Comparison of ENCODE assay signal across 13 cellular contexts in the genomic region with DNA sequence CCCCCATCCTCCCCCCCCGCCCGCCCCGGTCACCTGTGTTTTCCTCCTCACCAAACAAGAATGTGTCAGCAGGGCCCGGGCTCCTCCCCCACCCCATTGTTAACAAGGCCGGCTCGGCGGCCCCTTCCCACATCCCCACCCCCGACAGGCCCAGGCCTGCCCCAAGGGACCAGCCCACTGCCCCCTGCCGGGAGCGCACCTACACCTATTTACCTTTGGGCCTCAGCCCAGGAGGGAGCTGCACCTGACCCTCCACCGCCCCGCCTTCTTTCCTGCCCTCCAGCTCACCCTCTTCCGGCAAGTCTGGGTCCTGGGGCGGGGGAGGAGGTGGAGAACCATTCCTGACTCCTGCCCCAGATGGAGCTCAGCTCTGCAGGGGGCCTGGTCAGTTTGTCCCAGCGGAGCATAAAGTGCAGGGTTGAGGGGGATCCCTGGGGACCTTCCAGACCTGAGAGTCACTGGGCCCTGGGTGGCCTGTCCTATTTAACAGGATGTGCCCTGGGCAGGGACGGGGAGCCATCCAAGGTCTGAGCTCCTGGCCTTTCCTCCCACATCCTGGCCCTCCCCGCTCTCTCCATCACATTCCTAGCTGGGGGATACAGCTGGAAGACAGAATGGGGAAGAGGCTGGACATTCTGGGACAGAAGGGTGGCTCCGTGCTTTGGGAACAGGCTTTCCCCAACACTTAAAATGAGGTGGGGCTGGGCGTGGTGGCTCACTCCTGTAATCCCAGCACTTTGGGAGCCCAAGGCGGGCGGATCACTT. TPM values are rescaled to one million over a fixed set of nuclear protein-coding genes. Genes with fewer than 3 reads are reported as not detected.
DNase-seq lines count a peak whose midpoint lies in the region; ATAC-seq and TF ChIP-seq lines count a peak whose summit lies in the region.
"Had no signal": no experiment of that assay in that cellular context is flagged by ENCODE, and none has a peak within 500 bp of the region (broad histone marks: within the 10 kb centered on the region; RNA-seq: fewer than 3 reads in every experiment).

No MANE protein-coding gene starts in this region.

- no peaks in the 10 kb centered on the region for H3K36me3 ChIP-seq in HCT116 (ENCODE audit: control insufficient read depth in 1 of 2, insufficient read depth in 2 of 2, low read length in 2 of 2)
- H3K36me3 ChIP-seq: HAP-1 had no signal

- peak overlapping the region; percentile 96 for H2AFZ ChIP-seq in HCT116 (ENCODE audit: low read depth, low read length, poor library complexity, severe bottlenecking)

- H3K4me1 ChIP-seq in HCT116 (ENCODE audit: control insufficient read depth in 1 of 2, insufficient read depth in 2 of 2, low read length in 2 of 2) (peaks cover 24 to 26% of the 10 kb centered on the region in 2 experiments), foreskin keratinocyte (peaks cover 3% of the 10 kb centered on the region)

- no peaks in the 10 kb centered on the region for H3K9me3 ChIP-seq in HCT116 (ENCODE audit: control insufficient read depth in 1 of 2, insufficient read depth in 1 of 2, low read depth in 1 of 2, low read length in 2 of 2)
- no peaks in the 10 kb centered on the region for H3K9me3 ChIP-seq in CD4-positive, alpha-beta T cell (ENCODE audit: control insufficient read depth, low read length)
- H3K9me3 ChIP-seq: HAP-1 had no signal

- peak overlapping the region; percentile 31 to 54 for H3K4me3 ChIP-seq in HCT116 (replicated peaks in 1 of 2; ENCODE audit: low read depth in 1 of 2, low read length in 2 of 2)
- H3K4me3 ChIP-seq: HAP-1 had no signal

- no peaks in the 10 kb centered on the region for H3K27me3 ChIP-seq in HCT116 (ENCODE audit: insufficient read depth, low read length)
- H3K27me3 ChIP-seq in foreskin keratinocyte: peaks cover 22% of the 10 kb centered on the region
- no peaks in the 10 kb centered on the region for H3K27me3 ChIP-seq in CD4-positive, alpha-beta T cell (ENCODE audit: control insufficient read depth, insufficient read depth, low read length)

- no peaks in the 10 kb centered on the region for H3K9me3 Mint-ChIP-seq in progenitor cell of endocrine pancreas (ENCODE audit: low read depth)
- H3K9me3 Mint-ChIP-seq in CD4-positive, alpha-beta T cell: no peaks in the 10 kb centered on the region
- H3K9me3 Mint-ChIP-seq: memory B cell; T-helper 1 cell treated with Interleukin-12 subunit alpha and Interleukin-12 subunit beta and Interleukin-4 antibody, amounts not matched to agents 30 μg/mL and 1 μg/mL, for 36 hours had no signal

- CTCF ChIA-PET in HCT116 (lab: Charles Lee): interaction anchor here (0.6 to 1.5 kb wide), 10 partner anchors 9 to 147 kb away, joined by 3 to 11 read pairs (median 6); no protein-coding TSS in a partner anchor
- CTCF ChIA-PET in CD4-positive, alpha-beta T cell (lab: Charles Lee): no interaction called here

- peak overlapping the region; percentile 93 for H3K4me2 ChIP-seq in HCT116 (ENCODE audit: low read length)

- H3K4me1 Mint-ChIP-seq in progenitor cell of endocrine pancreas (ENCODE audit: low read depth): peaks cover 32% of the 10 kb centered on the region
- peaks cover 14% of the 10 kb centered on the region for H3K4me1 Mint-ChIP-seq in CD4-positive, alpha-beta T cell (ENCODE audit: low read depth)

- no peak for TF ChIP-seq RAD21 in HCT116 (IDR thresholded peaks at IDR 0.05; ENCODE audit: low read depth)

- no peaks in the 10 kb centered on the region for H3K36me3 Mint-ChIP-seq in progenitor cell of endocrine pancreas (ENCODE audit: insufficient read depth)
- no peaks in the 10 kb centered on the region for H3K36me3 Mint-ChIP-seq in CD4-positive, alpha-beta T cell (ENCODE audit: low read depth)
- H3K36me3 Mint-ChIP-seq: memory B cell had no signal

- H3K9me2 ChIP-seq in HCT116 (ENCODE audit: insufficient read depth): no peaks in the 10 kb centered on the region

- H3K27ac Mint-ChIP-seq in progenitor cell of endocrine pancreas: peak overlapping the region; percentile 77
- no peak overlapping the region for H3K27ac Mint-ChIP-seq in CD4-positive, alpha-beta T cell
- H3K27ac Mint-ChIP-seq: memory B cell; T-helper 1 cell treated with Interleukin-12 subunit alpha and Interleukin-12 subunit beta and Interleukin-4 antibody, amounts not matched to agents 30 μg/mL and 1 μg/mL, for 36 hours had no signal

- H3K27me3 Mint-ChIP-seq in progenitor cell of endocrine pancreas: no peaks in the 10 kb centered on the region
- H3K27me3 Mint-ChIP-seq in CD4-positive, alpha-beta T cell: no peaks in the 10 kb centered on the region

- H3K9ac ChIP-seq in HCT116 (ENCODE audit: low read length): peak overlapping the region; percentile 38

- ATAC-seq in HCT116 (peak; percentile 89), foreskin keratinocyte (peak; percentile 49), GM19452 (IDR thresholded peaks at IDR 0.05; ENCODE audit: unreplicated experiment) (no peak), HG03280 (IDR thresholded peaks at IDR 0.05; ENCODE audit: unreplicated experiment) (no peak)
- no peak for ATAC-seq in CD4-positive, alpha-beta T cell (ENCODE audit: poor library complexity)

- TF ChIP-seq POLR2A in HCT116 (IDR thresholded peaks at IDR 0.05; ENCODE audit: borderline replicate concordance, extremely low read depth, insufficient read depth, insufficient read length): no peak

- RAD21 ChIA-PET in HCT116 (lab: Charles Lee; ENCODE audit: low non-redundant PET in 1 of 2, low total read pairs in 2 of 2, uncharacterized antibody in 2 of 2, unreplicated experiment in 2 of 2): interaction anchor here (0.7 to 1.3 kb wide), 4 partner anchors 11 to 359 kb away, joined by 3 to 10 read pairs (median 7); no protein-coding TSS in a partner anchor

- H3K4me3 Mint-ChIP-seq in progenitor cell of endocrine pancreas (ENCODE audit: low read depth): peak overlapping the region; percentile 53
- no peak overlapping the region for H3K4me3 Mint-ChIP-seq in CD4-positive, alpha-beta T cell
- H3K4me3 Mint-ChIP-seq: memory B cell; T-helper 1 cell treated with Interleukin-12 subunit alpha and Interleukin-12 subunit beta and Interleukin-4 antibody, amounts not matched to agents 30 μg/mL and 1 μg/mL, for 36 hours had no signal

- H3K27ac ChIP-seq in HCT116 (ENCODE audit: low read depth, low read length): peak overlapping the region; percentile 59
- H3K27ac ChIP-seq in foreskin keratinocyte: no peak overlapping the region
- H3K27ac ChIP-seq in CD4-positive, alpha-beta T cell (ENCODE audit: low read depth, low read length): no peak overlapping the region

- DNase-seq in HCT116 (ENCODE audit: low read depth, low spot score) (peak; percentile 40), NCI-H510A (lab: John Stamatoyannopoulos, UW) (peak; percentile 99), foreskin keratinocyte (peak; percentile 3 to 23), progenitor cell of endocrine pancreas (ENCODE audit: low spot score, unreplicated experiment) (peak; percentile 93), SKM-1 (lab: John Stamatoyannopoulos, UW; ENCODE audit: unreplicated experiment) (no peak)
- no peak for DNase-seq in CD4-positive, alpha-beta T cell

- no peaks in the 10 kb centered on the region for H3K79me2 ChIP-seq in HCT116 (ENCODE audit: insufficient read depth, low read length)

- intact Hi-C loops in HCT116 (cut with micrococcal nuclease): no loop called here
- intact Hi-C loops in CD4-positive, alpha-beta T cell (cut with DNase I, micrococcal nuclease): no loop called here

- POLR2A ChIA-PET in HCT116 (lab: Charles Lee): interaction anchor here (0.7 to 2.9 kb wide), 8 partner anchors 8 to 192 kb away, joined by 3 to 18 read pairs (median 4); partner anchors contain the start of genes FBF1 and FOXJ1
- POLR2A ChIA-PET in CD4-positive, alpha-beta T cell (lab: Charles Lee): interaction anchor here (0.7 to 2.0 kb wide), 5 partner anchors 13 to 132 kb away, joined by 3 to 6 read pairs (median 3); no protein-coding TSS in a partner anchor

- BruUV-seq in HCT116 (replicated peaks; lab: Mats Ljungman, UMichigan): TSS peak; percentile 43

- no peaks in the 10 kb centered on the region for H4K20me1 ChIP-seq in HCT116 (ENCODE audit: insufficient read depth)

- TF ChIP-seq CTCF in HCT116 (IDR thresholded peaks at IDR 0.05 in 2 of 3, conservative IDR thresholded peaks at IDR 0.05 in 1 of 3; ENCODE audit: borderline replicate concordance in 1 of 3, insufficient read depth in 1 of 3, low read depth in 2 of 3, low read length in 2 of 3) (peak in 2 of 3 experiments; percentile 21 to 35; a peak in 2 of 6 replicates), foreskin keratinocyte (conservative IDR thresholded peaks at IDR 0.05) (no peak), progenitor cell of endocrine pancreas (IDR thresholded peaks at IDR 0.05; ENCODE audit: unreplicated experiment) (peak; percentile 60)
- TF ChIP-seq CTCF in CD4-positive, alpha-beta T cell (IDR thresholded peaks at IDR 0.05): no peak

TF ChIP-seq in HCT116, 20 proteins besides CTCF, POLR2A, EP300 and RAD21:
- TF ChIP-seq ZFX (IDR thresholded peaks at IDR 0.05) (0 out of 2 replicates have a peak, but pooled peaks have one; percentile 13), TCF7L2 (IDR thresholded peaks at IDR 0.05; ENCODE audit: borderline replicate concordance, extremely low read depth, insufficient read depth, insufficient read length) (peak; percentile 15), SP1 (IDR thresholded peaks at IDR 0.05; ENCODE audit: low read depth) (no peak), POLR2AphosphoS5 (IDR thresholded peaks at IDR 0.05; ENCODE audit: low read depth, low read length) (peak; percentile 56), CEBPB (IDR thresholded peaks at IDR 0.05; ENCODE audit: low read depth) (no peak), EZH2phosphoT487 (IDR thresholded peaks at IDR 0.05; ENCODE audit: borderline replicate concordance) (no peak)

RNA-seq across cellular contexts. Expression of gene FOXJ1, which starts 8.3 kb away (rescaled TPM):
- total RNA-seq in HCT116 (2021; ENCODE audit: unreplicated experiment): 0.61 TPM
- 0.27 and 0.30 TPM in 2 replicates for polyA plus RNA-seq in HCT116 (2012)
- total RNA-seq in foreskin keratinocyte: 0.11 and 0.14 TPM in 2 replicates
- polyA plus RNA-seq in foreskin keratinocyte: 0.11 and 0.12 TPM in 2 replicates
- 18.6 and 19.0 TPM in 2 replicates for total RNA-seq in progenitor cell of endocrine pancreas
- total RNA-seq in CD4-positive, alpha-beta T cell: under 1 TPM; 0.63 to 0.89 TPM
- total RNA-seq: fibroblast of lung, NCI-H460 had no signal
- polyA plus RNA-seq: fibroblast of lung had no signal

RNA-seq across cellular contexts. Expression of gene EXOC7, which starts 29.2 kb away (rescaled TPM):
- 114 TPM for total RNA-seq in HCT116 (2021; ENCODE audit: unreplicated experiment)
- polyA plus RNA-seq in HCT116 (2012): 57.8 and 59.4 TPM in 2 replicates
- 69.5 and 71.2 TPM in 2 replicates for total RNA-seq in foreskin keratinocyte
- 43.3 and 46.0 TPM in 2 replicates for polyA plus RNA-seq in foreskin keratinocyte
- 354 and 364 TPM in 2 replicates for total RNA-seq in progenitor cell of endocrine pancreas
- total RNA-seq in CD4-positive, alpha-beta T cell: 10 to 100 TPM; 88.1 to 90.6 TPM

RNA-seq across cellular contexts. Expression of gene ZACN, which starts 53.8 kb away (rescaled TPM):
- total RNA-seq in HCT116 (2021; ENCODE audit: unreplicated experiment) (not detected), foreskin keratinocyte (not detected in 2 replicates), progenitor cell of endocrine pancreas (0.36 and 0.96 TPM in 2 replicates)
- polyA plus RNA-seq in HCT116 (2012): 10.7 and 15.1 TPM in 2 replicates
- polyA plus RNA-seq in foreskin keratinocyte: 0.07 and 0.11 TPM in 2 replicates
- under 1 TPM; 0.69 to 0.98 TPM for total RNA-seq in CD4-positive, alpha-beta T cell
- total RNA-seq: fibroblast of lung had no signal
- polyA plus RNA-seq: fibroblast of lung had no signal

RNA-seq across cellular contexts. Expression of gene GALR2, which starts 58.2 kb away (rescaled TPM):
- total RNA-seq in HCT116 (2021; ENCODE audit: unreplicated experiment) (0.27 TPM), foreskin keratinocyte (0.07 TPM in 1 of 2 replicates, not detected in the other), progenitor cell of endocrine pancreas (1.0 and 1.1 TPM in 2 replicates)
- 0.13 and 0.15 TPM in 2 replicates for polyA plus RNA-seq in HCT116 (2012)
- polyA plus RNA-seq in foreskin keratinocyte: 0.06 and 0.12 TPM in 2 replicates
- total RNA-seq in CD4-positive, alpha-beta T cell: 1 to 10 TPM in 1 of 2 experiments, under 1 TPM in 1; 0.59 to 1.0 TPM
- total RNA-seq: fibroblast of lung, NCI-H460 had no signal
- polyA plus RNA-seq: fibroblast of lung had no signal

Comparison
In these comparisons a context has a peak if more than half of its experiments do, and no peak if none do; other contexts are left out.
1. ATAC-seq: peak in HCT116 (single experiment) and foreskin keratinocyte (single experiment); none in GM19452 (single experiment), CD4-positive, alpha-beta T cell (single experiment) and HG03280 (single experiment).
2. DNase-seq: peak in HCT116 (single experiment), NCI-H510A (single experiment), foreskin keratinocyte (2 of 2) and progenitor cell of endocrine pancreas (single experiment); none in SKM-1 (single experiment) and CD4-positive, alpha-beta T cell (0 of 10).
3. CTCF ChIP-seq: peak in HCT116 (2 of 3) and progenitor cell of endocrine pancreas (single experiment); none in foreskin keratinocyte (single experiment) and CD4-positive, alpha-beta T cell (single experiment).
4. RNA of gene FOXJ1, which starts 8.3 kb away (total RNA-seq): 18.6 to 19.0 TPM in progenitor cell of endocrine pancreas; 0.63 to 0.89 TPM in CD4-positive, alpha-beta T cell, 0.61 TPM in HCT116 (single experiment) and 0.11 to 0.14 TPM in foreskin keratinocyte; every median in the first group is over 10 times any median in the second.